In the genomic region with DNA sequence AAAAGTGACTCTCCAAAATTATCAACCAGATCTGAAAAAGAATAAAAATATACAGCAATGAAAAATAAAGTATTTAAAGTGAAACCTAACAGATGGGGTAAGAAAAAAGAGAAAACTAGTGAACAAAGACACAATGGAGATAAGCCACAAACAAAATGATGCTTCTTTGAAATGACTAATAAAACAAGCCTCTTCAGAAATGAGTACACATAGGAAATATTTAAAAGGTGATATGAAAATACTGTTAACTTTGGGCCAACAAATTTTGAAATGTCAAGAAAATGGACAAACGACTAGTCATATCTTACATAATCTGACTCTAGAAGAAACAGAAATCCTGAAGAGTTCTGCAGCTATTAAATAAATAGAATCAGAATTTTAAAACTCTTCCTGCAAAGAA, we compare ENCODE assay signal across 28 cellular contexts.
"Had no signal": no experiment of that assay in that cellular context is flagged by ENCODE, and none has a peak within 500 bp of the region (broad histone marks: within the 10 kb centered on the region; RNA-seq: fewer than 3 reads in every experiment).

No MANE protein-coding gene starts in this region.

- H3K27ac ChIP-seq: adrenal gland, ascending aorta, esophagus muscularis mucosa, gastroesophageal sphincter, WERI-Rb-1 had no signal

- H3K4me3 Mint-ChIP-seq: activated B cell treated with CpG ODN at 0.5 μM for 24 hours; activated CD8-positive, alpha-beta T cell treated with anti-CD3 and anti-CD28 coated beads for 36 hours; activated naive CD4-positive, alpha-beta T cell treated with anti-CD3 and anti-CD28 coated beads for 36 hours; activated naive CD4-positive, alpha-beta T cell treated with anti-CD3 and anti-CD28 coated beads, Interleukin-2, amount 50 U/mL, for 24 hours; activated naive CD8-positive, alpha-beta T cell treated with anti-CD3 and anti-CD28 coated beads for 36 hours; activated naive CD8-positive, alpha-beta T cell treated with anti-CD3 and anti-CD28 coated beads, Interleukin-2, amount 50 U/mL, for 24 hours; activated T-cell treated with anti-CD3 and anti-CD28 coated beads, Interleukin-2, amount 50 U/mL, for 4 hours; activated T-helper 17 cell treated with anti-CD3 and anti-CD28 coated beads, Interleukin-2, amount 50 U/mL, for 72 hours; brain; effector memory CD8-positive, alpha-beta T cell; T-cell; T-helper 1 cell treated with Interleukin-12 subunit alpha and Interleukin-12 subunit beta and Interleukin-4 antibody, amounts not matched to agents 30 μg/mL and 1 μg/mL, for 36 hours; T-helper 2 cell treated with Interferon-gamma antibody and Interleukin-4, amounts not matched to agents 5 μg/mL and 100 μg/mL, for 36 hours had no signal

- H3K27me3 Mint-ChIP-seq: brain had no signal

- H3K36me3 Mint-ChIP-seq: activated naive CD4-positive, alpha-beta T cell treated with anti-CD3 and anti-CD28 coated beads, Interleukin-2, amount 50 U/mL, for 24 hours; activated naive CD8-positive, alpha-beta T cell treated with anti-CD3 and anti-CD28 coated beads for 36 hours; brain; T-cell had no signal

- H3K4me1 ChIP-seq: adrenal gland, ascending aorta, gastroesophageal sphincter had no signal

- H3K9me3 ChIP-seq: adrenal gland, ascending aorta, esophagus muscularis mucosa, gastroesophageal sphincter had no signal

- ATAC-seq: activated CD4-positive, CD25-positive, alpha-beta regulatory T cell treated with anti-CD3 and anti-CD28 coated beads, Interleukin-2, amount 50 U/mL, for 24 hours; activated T-cell treated with anti-CD3 and anti-CD28 coated beads, Interleukin-2, amount 50 U/mL, for 4 hours; activated T-helper 17 cell treated with anti-CD3 and anti-CD28 coated beads, Interleukin-2, amount 50 U/mL, for 72 hours; effector memory CD8-positive, alpha-beta T cell; gastroesophageal sphincter; T-cell had no signal

- H3K4me3 ChIP-seq: adrenal gland, ascending aorta, esophagus muscularis mucosa, gastroesophageal sphincter had no signal

- H3K27me3 ChIP-seq: adrenal gland, ascending aorta, esophagus muscularis mucosa, gastroesophageal sphincter had no signal

- H3K4me1 Mint-ChIP-seq: activated naive CD4-positive, alpha-beta T cell treated with anti-CD3 and anti-CD28 coated beads, Interleukin-2, amount 50 U/mL, for 24 hours; activated naive CD8-positive, alpha-beta T cell treated with anti-CD3 and anti-CD28 coated beads for 36 hours; activated naive CD8-positive, alpha-beta T cell treated with anti-CD3 and anti-CD28 coated beads, Interleukin-2, amount 50 U/mL, for 24 hours; activated T-helper 17 cell treated with anti-CD3 and anti-CD28 coated beads, Interleukin-2, amount 50 U/mL, for 72 hours; T-cell had no signal

- DNase-seq: activated B cell treated with CpG ODN at 0.5 μM for 24 hours; activated CD4-positive, alpha-beta T cell treated with anti-CD3 and anti-CD28 coated beads, Interleukin-2, amount 50 U/mL, for 1 hour; activated CD8-positive, alpha-beta memory T cell treated with anti-CD3 and anti-CD28 coated beads for 24 hours; activated effector memory CD4-positive, alpha-beta T cell treated with Interleukin-2 at 50 U/mL for 16 hours; activated naive CD8-positive, alpha-beta T cell treated with anti-CD3 and anti-CD28 coated beads, Interleukin-2, amount 50 U/mL, for 24 hours; activated T-cell treated with anti-CD3 and anti-CD28 coated beads, Interleukin-2, amount 50 U/mL, for 4 hours; cortex of kidney; effector CD4-positive, alpha-beta T cell; effector memory CD8-positive, alpha-beta T cell; foreskin melanocyte; T1000 had no signal

- FAIRE-seq: bronchial epithelial cell, colon had no signal

- H3K9me3 Mint-ChIP-seq: activated B cell treated with CpG ODN at 0.5 μM for 24 hours; activated CD8-positive, alpha-beta T cell treated with anti-CD3 and anti-CD28 coated beads for 36 hours; activated naive CD4-positive, alpha-beta T cell treated with anti-CD3 and anti-CD28 coated beads for 36 hours; activated naive CD4-positive, alpha-beta T cell treated with anti-CD3 and anti-CD28 coated beads, Interleukin-2, amount 50 U/mL, for 24 hours; activated naive CD8-positive, alpha-beta T cell treated with anti-CD3 and anti-CD28 coated beads for 36 hours; activated naive CD8-positive, alpha-beta T cell treated with anti-CD3 and anti-CD28 coated beads, Interleukin-2, amount 50 U/mL, for 24 hours; activated T-cell treated with anti-CD3 and anti-CD28 coated beads, Interleukin-2, amount 50 U/mL, for 4 hours; activated T-helper 17 cell treated with anti-CD3 and anti-CD28 coated beads, Interleukin-2, amount 50 U/mL, for 72 hours; brain; effector memory CD8-positive, alpha-beta T cell; T-cell; T-helper 1 cell treated with Interleukin-12 subunit alpha and Interleukin-12 subunit beta and Interleukin-4 antibody, amounts not matched to agents 30 μg/mL and 1 μg/mL, for 36 hours; T-helper 2 cell treated with Interferon-gamma antibody and Interleukin-4, amounts not matched to agents 5 μg/mL and 100 μg/mL, for 36 hours had no signal

- H3K27ac Mint-ChIP-seq: activated B cell treated with CpG ODN at 0.5 μM for 24 hours; activated CD8-positive, alpha-beta T cell treated with anti-CD3 and anti-CD28 coated beads for 36 hours; activated naive CD4-positive, alpha-beta T cell treated with anti-CD3 and anti-CD28 coated beads for 36 hours; activated naive CD4-positive, alpha-beta T cell treated with anti-CD3 and anti-CD28 coated beads, Interleukin-2, amount 50 U/mL, for 24 hours; activated naive CD8-positive, alpha-beta T cell treated with anti-CD3 and anti-CD28 coated beads for 36 hours; activated naive CD8-positive, alpha-beta T cell treated with anti-CD3 and anti-CD28 coated beads, Interleukin-2, amount 50 U/mL, for 24 hours; activated T-helper 17 cell treated with anti-CD3 and anti-CD28 coated beads, Interleukin-2, amount 50 U/mL, for 72 hours; effector memory CD8-positive, alpha-beta T cell; T-cell; T-helper 1 cell treated with Interleukin-12 subunit alpha and Interleukin-12 subunit beta and Interleukin-4 antibody, amounts not matched to agents 30 μg/mL and 1 μg/mL, for 36 hours; T-helper 2 cell treated with Interferon-gamma antibody and Interleukin-4, amounts not matched to agents 5 μg/mL and 100 μg/mL, for 36 hours had no signal

- H3K36me3 ChIP-seq: adrenal gland, ascending aorta, esophagus muscularis mucosa, gastroesophageal sphincter, WERI-Rb-1 had no signal
